16 cellular contexts compared by ENCODE assay signal in genomic region chr20:21053002-21053762, GRCh38. TPM values are rescaled to one million over a fixed set of nuclear protein-coding genes. Genes with fewer than 3 reads are reported as not detected.
A peak's percentile ranks its signal among the peaks of the same experiment; 100 is the strongest.
DNase-seq lines count a peak whose midpoint lies in the region; ATAC-seq and TF ChIP-seq lines count a peak whose summit lies in the region.
"Had no signal": no experiment of that assay in that cellular context is flagged by ENCODE, and none has a peak within 500 bp of the region (broad histone marks: within the 10 kb centered on the region; RNA-seq: fewer than 3 reads in every experiment).

No MANE protein-coding gene starts in this region.

- no peaks in the 10 kb centered on the region for H3K79me2 ChIP-seq in Loucy (ENCODE audit: insufficient read depth, low read length)
- H3K79me2 ChIP-seq in OCI-LY1 (ENCODE audit: insufficient read depth, low read length): no peaks in the 10 kb centered on the region

- H3F3A ChIP-seq in Loucy (ENCODE audit: low read depth) (no peaks in the 10 kb centered on the region), OCI-LY1 (ENCODE audit: insufficient read depth, low read length) (no peaks in the 10 kb centered on the region)

- peaks cover 5% of the 10 kb centered on the region for H3K4me1 ChIP-seq in Loucy (ENCODE audit: insufficient read depth, low read length, poor library complexity, severe bottlenecking)
- H3K4me1 ChIP-seq in OCI-LY1 (ENCODE audit: insufficient read depth, low read length, severe bottlenecking): peaks cover 18% of the 10 kb centered on the region
- no peaks in the 10 kb centered on the region for H3K4me1 ChIP-seq in left ventricle myocardium inferior
- H3K4me1 ChIP-seq: foreskin keratinocyte, pancreas had no signal

- H3K27me3 ChIP-seq in Loucy (ENCODE audit: insufficient read depth, low read length, poor library complexity, severe bottlenecking) (no peaks in the 10 kb centered on the region), OCI-LY1 (ENCODE audit: insufficient read depth, low read length) (no peaks in the 10 kb centered on the region), left ventricle myocardium inferior (ENCODE audit: low read depth) (peaks cover 77% of the 10 kb centered on the region)
- H3K27me3 ChIP-seq: foreskin keratinocyte had no signal

- H3K4me2 ChIP-seq in Loucy (ENCODE audit: low read depth, low read length, poor library complexity, severe bottlenecking) (no peak overlapping the region), OCI-LY1 (ENCODE audit: low read length) (no peak overlapping the region; the same call in 1 of the 2 replicates)

- no peak overlapping the region for H3K9ac ChIP-seq in Loucy (ENCODE audit: low read depth, low read length, poor library complexity, severe bottlenecking)
- H3K9ac ChIP-seq in OCI-LY1 (ENCODE audit: low read length): no peak overlapping the region

- H3K36me3 ChIP-seq in Loucy (ENCODE audit: insufficient read depth, low read length) (no peaks in the 10 kb centered on the region), OCI-LY1 (ENCODE audit: insufficient read depth, low read length) (no peaks in the 10 kb centered on the region), left ventricle myocardium inferior (no peaks in the 10 kb centered on the region)
- H3K36me3 ChIP-seq: pancreas had no signal

- TF ChIP-seq CTCF in Loucy (conservative IDR thresholded peaks at IDR 0.05; ENCODE audit: low read length) (peak; percentile 53), OCI-LY1 (IDR thresholded peaks at IDR 0.05; ENCODE audit: low read length) (peak; percentile 31), left ventricle myocardium inferior (IDR thresholded peaks at IDR 0.05; ENCODE audit: borderline replicate concordance) (no peak)

- intact Hi-C loops in left ventricle myocardium inferior (cut with micrococcal nuclease): loop anchor here (10.0 kb wide), 1 partner anchor 148 kb away; no protein-coding TSS in a partner anchor

- no peaks in the 10 kb centered on the region for H3K9me3 ChIP-seq in Loucy (ENCODE audit: insufficient read depth, low read depth, low read length)
- no peaks in the 10 kb centered on the region for H3K9me3 ChIP-seq in OCI-LY1 (ENCODE audit: low read length)
- H3K9me3 ChIP-seq in left ventricle myocardium inferior (replicated peaks): peaks cover under 1% of the 10 kb centered on the region
- H3K9me3 ChIP-seq: pancreas had no signal

- H3K27ac ChIP-seq in OCI-LY1 (ENCODE audit: low read depth, low read length, poor library complexity, severe bottlenecking) (no peak overlapping the region), left ventricle myocardium inferior (replicated peaks) (no peak overlapping the region)
- H3K27ac ChIP-seq: foreskin keratinocyte, pancreas had no signal

- H3K4me3 ChIP-seq in Loucy (ENCODE audit: low read length, poor library complexity, severe bottlenecking) (no peak overlapping the region), OCI-LY1 (ENCODE audit: low read depth, low read length, poor library complexity, severe bottlenecking) (no peak overlapping the region), left ventricle myocardium inferior (no peak overlapping the region)
- H3K4me3 ChIP-seq: pancreas had no signal

- H4K20me1 ChIP-seq in Loucy (ENCODE audit: insufficient read depth, low read length, poor library complexity, severe bottlenecking) (no peaks in the 10 kb centered on the region), OCI-LY1 (ENCODE audit: insufficient read depth, low read length) (no peaks in the 10 kb centered on the region)

- no peaks in the 10 kb centered on the region for H3K9me2 ChIP-seq in Loucy (replicated peaks; ENCODE audit: low read depth, low read length)
- H3K9me2 ChIP-seq in OCI-LY1 (ENCODE audit: low read depth, low read length): no peaks in the 10 kb centered on the region

- ATAC-seq in GM21528 (IDR thresholded peaks at IDR 0.05; ENCODE audit: low FRiP score, unreplicated experiment): no peak
- no peak for ATAC-seq in HG02981 (IDR thresholded peaks at IDR 0.05; ENCODE audit: unreplicated experiment)
- ATAC-seq: foreskin keratinocyte; pancreas; stimulated activated naive B cell treated with anti-CD40 and anti-IgM and Interleukin-4, amounts not matched to agents 10 μg/mL and 1 μg/mL and 100 μg/mL, for 72 hours had no signal

- H2AFZ ChIP-seq in Loucy (ENCODE audit: low read length): peak overlapping the region; percentile 15; the same call in 1 of the 2 replicates
- no peak overlapping the region for H2AFZ ChIP-seq in OCI-LY1 (ENCODE audit: low read length)

- DNase-seq in COLO829 (ENCODE audit: low spot score) (peak; percentile 78), iPS-NIHi11 (ENCODE audit: low spot score) (peak; percentile 42), NCI-H1930 (lab: John Stamatoyannopoulos, UW) (no peak), left ventricle myocardium inferior (no peak)
- DNase-seq: activated naive CD8-positive, alpha-beta T cell treated with anti-CD3 and anti-CD28 coated beads, Interleukin-2, amount 10 ng/mL, durations not matched to agents 7 days and 5 days; cortex of kidney; foreskin keratinocyte; NCI-H510A treated with DMSO at 0.1 percent for 48 hours; pancreas; stimulated activated CD4-positive, alpha-beta T cell treated with anti-CD3 and anti-CD28 coated beads, Interleukin-1b, Interleukin-23, amount 100 ng/mL, for 48 hours; stimulated activated naive B cell treated with anti-CD40 and anti-IgM and Interleukin-4, amounts not matched to agents 10 μg/mL and 1 μg/mL and 100 μg/mL, for 72 hours had no signal

RNA-seq across cellular contexts. Expression of gene LINC00237, which starts 53.0 kb away (rescaled TPM):
- total RNA-seq in left ventricle myocardium inferior: not detected
- total RNA-seq: foreskin keratinocyte, liver, pancreas had no signal

Comparison
In these comparisons a context has a peak if more than half of its experiments do, and no peak if none do; other contexts are left out.
1. DNase-seq: peak in COLO829 (single experiment) and iPS-NIHi11 (single experiment); none in NCI-H1930 (0 of 2) and left ventricle myocardium inferior (single experiment).